29 cellular contexts compared by ENCODE assay signal in the genomic region with DNA sequence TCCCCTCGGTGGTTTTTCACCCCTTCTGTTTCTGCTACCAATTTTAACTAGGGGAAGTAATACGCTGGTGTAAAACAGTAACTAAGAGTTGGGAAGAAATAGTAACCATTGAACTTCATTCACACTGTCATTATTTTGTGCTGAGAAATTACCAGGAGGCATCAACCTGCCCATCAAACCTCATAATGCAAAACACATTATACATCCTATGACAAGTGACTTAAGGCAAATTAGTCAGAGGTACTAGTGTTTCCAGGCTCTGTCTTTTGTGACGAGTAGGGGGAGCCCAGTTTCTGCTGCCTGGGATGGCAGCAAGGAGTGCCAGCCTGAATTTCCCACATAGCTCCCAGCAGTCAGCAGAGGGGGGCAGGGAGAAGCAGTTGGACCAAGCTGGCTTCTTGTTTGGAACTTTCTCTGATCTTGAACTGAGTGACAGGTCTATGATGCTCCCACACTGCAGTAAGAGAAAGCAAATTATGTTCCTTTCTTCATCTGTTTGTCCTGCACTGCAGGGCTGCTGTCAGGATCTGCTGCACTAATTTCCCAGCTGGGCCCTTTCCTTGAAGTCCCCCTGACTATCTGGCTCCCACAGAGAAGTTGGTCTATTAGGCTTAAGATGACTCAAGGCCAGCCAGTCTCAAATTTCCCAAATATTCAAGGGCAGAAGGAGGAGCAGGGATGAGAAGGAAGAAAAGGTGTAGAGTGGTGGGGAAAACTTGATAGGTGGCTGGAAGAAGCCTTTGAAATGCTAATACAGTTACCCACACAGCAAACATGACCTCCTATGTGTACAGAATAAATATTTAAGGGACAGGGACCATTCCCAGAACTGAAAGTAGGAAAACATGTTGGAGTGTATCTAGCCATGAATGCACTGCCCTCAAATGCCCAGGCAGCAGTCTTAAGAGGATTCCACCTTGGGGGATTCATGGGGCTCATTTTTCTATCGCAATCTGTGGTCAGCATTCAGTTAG.
DNase-seq lines count a peak whose midpoint lies in the region; ATAC-seq and TF ChIP-seq lines count a peak whose summit lies in the region.
"Had no signal": no experiment of that assay in that cellular context is flagged by ENCODE, and none has a peak within 500 bp of the region (broad histone marks: within the 10 kb centered on the region; RNA-seq: fewer than 3 reads in every experiment).

No MANE protein-coding gene starts in this region.

- H3K27ac Mint-ChIP-seq in brain (peak overlapping the region in 4 of 5 experiments; percentile 16 to 57 (median 50)), nephron (peak overlapping the region; percentile 39 to 72 (median 47))
- H3K27ac Mint-ChIP-seq: activated naive CD4-positive, alpha-beta T cell treated with anti-CD3 and anti-CD28 coated beads, Interleukin-2, amount 50 U/mL, for 72 hours; activated T-helper 17 cell treated with anti-CD3 and anti-CD28 coated beads, Interleukin-2, amount 50 U/mL, for 72 hours; CD4-positive, CD25-positive, alpha-beta regulatory T cell; HFFc6; stimulated activated naive CD8-positive, alpha-beta T cell treated with anti-CD3 and anti-CD28 coated beads, Interleukin-15, amount 100 ng/mL, for 72 hours had no signal

- no peak for TF ChIP-seq CTCF in brain (conservative IDR thresholded peaks at IDR 0.05)
- no peak for TF ChIP-seq CTCF in nephron (IDR thresholded peaks at IDR 0.05; ENCODE audit: unreplicated experiment in 3 of 3)

- H3K9me3 Mint-ChIP-seq in brain (peaks cover 0 to 6% (median 0%) of the 10 kb centered on the region in 5 experiments), nephron (no peaks in the 10 kb centered on the region)

- H3K27me3 Mint-ChIP-seq in brain: peaks cover 3% of the 10 kb centered on the region
- H3K27me3 Mint-ChIP-seq in nephron (ENCODE audit: low read depth): peaks cover 5% of the 10 kb centered on the region
- H3K27me3 Mint-ChIP-seq: activated T-helper 17 cell treated with anti-CD3 and anti-CD28 coated beads, Interleukin-2, amount 50 U/mL, for 72 hours; CD4-positive, CD25-positive, alpha-beta regulatory T cell; stimulated activated naive CD8-positive, alpha-beta T cell treated with anti-CD3 and anti-CD28 coated beads, Interleukin-15, amount 100 ng/mL, for 72 hours had no signal

- H3K36me3 Mint-ChIP-seq in brain (no peaks in the 10 kb centered on the region), nephron (ENCODE audit: low read depth) (no peaks in the 10 kb centered on the region)
- H3K36me3 Mint-ChIP-seq: activated naive CD4-positive, alpha-beta T cell treated with anti-CD3 and anti-CD28 coated beads, Interleukin-2, amount 50 U/mL, for 72 hours; CD4-positive, CD25-positive, alpha-beta regulatory T cell had no signal

- DNase-seq in DMS53 treated with DMSO at 0.1 percent for 48 hours (lab: John Stamatoyannopoulos, UW; ENCODE audit: unreplicated experiment) (peak; percentile 0), DMS53 (lab: John Stamatoyannopoulos, UW) (no peak), left ventricle myocardium superior (no peak), cerebellar cortex (ENCODE audit: low spot score) (no peak)
- DNase-seq in activated effector memory CD4-positive, alpha-beta T cell treated with Interleukin-2 at 50 U/mL for 16 hours: no peak
- DNase-seq: activated CD4-positive, alpha-beta T cell treated with anti-CD3 and anti-CD28 coated beads for 4 hours; amygdala; Calu3; CD4-positive, CD25-positive, alpha-beta regulatory T cell; DND-41; effector CD4-positive, alpha-beta T cell; GOT3; HFFc6; hypothalamus; left lung; NCI-H1092; NCI-H1694 treated with DMSO at 0.1 percent for 48 hours; NCI-H226; NCI-H774; sigmoid colon; stimulated activated CD4-positive, alpha-beta T cell treated with anti-CD3 and anti-CD28 coated beads, Interleukin-12 subunit alpha, Interleukin-12 subunit beta, amount 100 ng/mL, for 4 hours; stimulated activated CD4-positive, alpha-beta T cell treated with anti-CD3 and anti-CD28 coated beads, Interleukin-2, amount 100 ng/mL, for 48 hours; stimulated activated naive CD8-positive, alpha-beta T cell treated with anti-CD3 and anti-CD28 coated beads, Interleukin-15, amount 100 ng/mL, for 72 hours had no signal

- intact Hi-C loops in left ventricle myocardium superior (cut with micrococcal nuclease): no loop called here

- H3K4me3 Mint-ChIP-seq in brain (no peak overlapping the region), nephron (no peak overlapping the region)
- H3K4me3 Mint-ChIP-seq: activated T-helper 17 cell treated with anti-CD3 and anti-CD28 coated beads, Interleukin-2, amount 50 U/mL, for 72 hours; CD4-positive, CD25-positive, alpha-beta regulatory T cell; HFFc6; stimulated activated naive CD8-positive, alpha-beta T cell treated with anti-CD3 and anti-CD28 coated beads, Interleukin-15, amount 100 ng/mL, for 72 hours had no signal

- H3K4me1 Mint-ChIP-seq in brain: peaks cover 43% of the 10 kb centered on the region
- peaks cover 14% of the 10 kb centered on the region for H3K4me1 Mint-ChIP-seq in nephron
- H3K4me1 Mint-ChIP-seq: activated T-helper 17 cell treated with anti-CD3 and anti-CD28 coated beads, Interleukin-2, amount 50 U/mL, for 72 hours; CD4-positive, CD25-positive, alpha-beta regulatory T cell; stimulated activated naive CD8-positive, alpha-beta T cell treated with anti-CD3 and anti-CD28 coated beads, Interleukin-15, amount 100 ng/mL, for 72 hours had no signal

- ATAC-seq in HG02759 (IDR thresholded peaks at IDR 0.05; ENCODE audit: unreplicated experiment): peak; percentile 51
- ATAC-seq in left ventricle myocardium superior: no peak
- ATAC-seq: activated naive CD4-positive, alpha-beta T cell treated with anti-CD3 and anti-CD28 coated beads, Interleukin-2, amount 50 U/mL, for 72 hours; activated T-helper 17 cell treated with anti-CD3 and anti-CD28 coated beads, Interleukin-2, amount 50 U/mL, for 72 hours; K562; left lung; stimulated activated naive CD8-positive, alpha-beta T cell treated with anti-CD3 and anti-CD28 coated beads, Interleukin-15, amount 100 ng/mL, for 72 hours had no signal
